ENCODE assay signal across 18 cellular contexts in the genomic region with DNA sequence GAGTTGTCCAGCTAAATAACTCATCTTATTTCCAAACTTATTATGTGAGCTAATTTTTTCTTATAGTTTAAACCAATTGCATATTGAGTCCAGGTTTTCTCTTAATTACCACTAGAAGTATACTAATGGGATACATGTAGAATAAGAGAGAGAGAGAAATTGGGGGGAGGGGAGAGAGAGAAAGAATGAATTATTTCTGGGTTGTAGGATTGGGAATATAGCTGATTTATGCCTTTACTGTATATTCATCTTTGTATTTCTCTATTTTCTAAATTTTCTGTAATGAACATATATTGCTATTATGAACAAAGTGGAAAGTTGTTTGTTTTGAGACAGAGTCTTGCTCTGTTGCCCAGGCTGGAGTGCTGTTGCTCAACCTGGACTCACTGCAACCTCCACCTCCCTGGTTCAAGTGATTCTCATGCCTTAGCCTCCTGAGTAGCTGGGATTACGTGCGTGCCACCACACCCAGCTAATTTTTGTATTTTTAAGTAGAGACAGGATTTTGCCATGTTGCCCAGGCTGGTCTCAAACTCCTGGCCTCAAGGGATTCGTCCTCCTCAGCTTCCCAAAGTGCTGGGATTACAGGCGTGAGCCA. TPM values are rescaled to one million over a fixed set of nuclear protein-coding genes. Genes with fewer than 3 reads are reported as not detected.
DNase-seq lines count a peak whose midpoint lies in the region; ATAC-seq, FAIRE-seq and TF ChIP-seq lines count a peak whose summit lies in the region.
"Had no signal": no experiment of that assay in that cellular context is flagged by ENCODE, and none has a peak within 500 bp of the region (broad histone marks: within the 10 kb centered on the region; RNA-seq: fewer than 3 reads in every experiment).

No MANE protein-coding gene starts in this region.

- H3K36me3 ChIP-seq in HUES48 (ENCODE audit: control insufficient read depth, insufficient read depth, low read length), result no peaks in the 10 kb centered on the region
- peaks cover 0 to 1% of the 10 kb centered on the region in 2 experiments for H3K36me3 ChIP-seq in keratinocyte (ENCODE audit: control insufficient read depth in 2 of 2, extremely low read depth in 1 of 2, insufficient read depth in 2 of 2, low read length in 2 of 2)
- H3K36me3 ChIP-seq in skeletal muscle satellite cell (ENCODE audit: insufficient read depth, low read length), result no peaks in the 10 kb centered on the region
- H3K36me3 ChIP-seq: neutrophil, upper lobe of left lung had no signal

- H3K4me2 ChIP-seq in keratinocyte (ENCODE audit: control insufficient read depth, extremely low read depth, insufficient read depth, low read depth, low read length) (peak overlapping the region; percentile 96), skeletal muscle satellite cell (ENCODE audit: low read length) (peak overlapping the region; percentile 54)

- no peaks in the 10 kb centered on the region; the same call in 1 of the 2 replicates for H3K27me3 Mint-ChIP-seq in WTC11 (ENCODE audit: low read depth)
- H3K27me3 Mint-ChIP-seq: activated CD4-positive, alpha-beta T cell treated with anti-CD3 and anti-CD28 coated beads for 36 hours; stimulated activated naive CD8-positive, alpha-beta T cell treated with anti-CD3 and anti-CD28 coated beads, Interleukin-15, Interleukin-2, amounts not matched to agents 100 ng/mL and 50 ng/mL, for 24 hours had no signal

- no peak for TF ChIP-seq CTCF in WTC11 (IDR thresholded peaks at IDR 0.05)
- no peak for TF ChIP-seq CTCF in keratinocyte (optimal IDR thresholded peaks at IDR 0.05 in 1 of 3, IDR thresholded peaks at IDR 0.05 in 1 of 3, conservative IDR thresholded peaks at IDR 0.05 in 1 of 3; ENCODE audit: extremely low read depth in 1 of 3, insufficient read depth in 2 of 3, low read length in 3 of 3)
- no peak for TF ChIP-seq CTCF in dorsolateral prefrontal cortex (IDR thresholded peaks at IDR 0.05 in 54 of 56, conservative IDR thresholded peaks at IDR 0.05 in 2 of 56; ENCODE audit: low read depth in 1 of 56, partially characterized antibody in 56 of 56)

- in situ Hi-C loops in ACHN (cut with HindIII; ENCODE audit: low pct_ligation_motif_present, low pct_unique_long_range_greater_than_20kb, low sequenced_read_pairs), result no loop called here

- H3K4me3 ChIP-seq in HUES48 (ENCODE audit: low read depth, low read length) (no peak overlapping the region), keratinocyte (ENCODE audit: control insufficient read depth in 2 of 3, extremely low read depth in 1 of 3, insufficient read depth in 2 of 3, low read depth in 1 of 3, low read length in 3 of 3) (peak overlapping the region in 2 of 3 experiments; percentile 62), skeletal muscle satellite cell (ENCODE audit: low read length) (no peak overlapping the region), dorsolateral prefrontal cortex (no peak overlapping the region)
- H3K4me3 ChIP-seq: upper lobe of left lung had no signal

- no peak overlapping the region for H2AFZ ChIP-seq in keratinocyte (ENCODE audit: control insufficient read depth, low read length)

- CTCF ChIA-PET in WTC11 (lab: Charles Lee), result no interaction called here

- H3K27me3 ChIP-seq in HUES48 (ENCODE audit: control insufficient read depth, insufficient read depth, low read length), result no peaks in the 10 kb centered on the region
- H3K27me3 ChIP-seq in keratinocyte (ENCODE audit: control insufficient read depth, extremely low read depth, insufficient read depth, low read length), result no peaks in the 10 kb centered on the region
- no peaks in the 10 kb centered on the region for H3K27me3 ChIP-seq in skeletal muscle satellite cell (ENCODE audit: control insufficient read depth, insufficient read depth, low read length)
- no peaks in the 10 kb centered on the region for H3K27me3 ChIP-seq in dorsolateral prefrontal cortex
- H3K27me3 ChIP-seq: upper lobe of left lung had no signal

- H3K9me3 Mint-ChIP-seq in WTC11, result no peaks in the 10 kb centered on the region
- H3K9me3 Mint-ChIP-seq: stimulated activated naive CD8-positive, alpha-beta T cell treated with anti-CD3 and anti-CD28 coated beads, Interleukin-15, Interleukin-2, amounts not matched to agents 100 ng/mL and 50 ng/mL, for 24 hours had no signal

- H3K9me3 ChIP-seq in HUES48 (ENCODE audit: control insufficient read depth, insufficient read depth, low read length) (no peaks in the 10 kb centered on the region), keratinocyte (ENCODE audit: control insufficient read depth, low read depth, low read length) (no peaks in the 10 kb centered on the region), skeletal muscle satellite cell (replicated peaks; ENCODE audit: low read length) (no peaks in the 10 kb centered on the region)
- H3K9me3 ChIP-seq: neutrophil, upper lobe of left lung had no signal

- no peaks in the 10 kb centered on the region for H4K20me1 ChIP-seq in keratinocyte (ENCODE audit: control insufficient read depth, extremely low read depth, insufficient read depth, low read length)

- FAIRE-seq in keratinocyte (lab: Jason Lieb, UNC), result no peak
- FAIRE-seq: endometrium had no signal

- no peaks in the 10 kb centered on the region for H3K36me3 Mint-ChIP-seq in WTC11

- H3K4me1 Mint-ChIP-seq in WTC11, result peaks cover 56% of the 10 kb centered on the region

- POLR2A ChIA-PET in WTC11 (lab: Charles Lee), result no interaction called here

- H3K79me2 ChIP-seq in keratinocyte (ENCODE audit: control insufficient read depth, insufficient read depth, low read length), result peaks cover 13% of the 10 kb centered on the region

- no peak overlapping the region for H3K9ac ChIP-seq in HUES48 (ENCODE audit: low read depth, low read length)
- H3K9ac ChIP-seq in keratinocyte (ENCODE audit: control insufficient read depth, extremely low read depth, insufficient read depth, low read length), result peak overlapping the region; percentile 97
- peak overlapping the region; percentile 75 for H3K9ac ChIP-seq in skeletal muscle satellite cell (ENCODE audit: low read depth, low read length)

- H3K27ac Mint-ChIP-seq in WTC11, result no peak overlapping the region
- H3K27ac Mint-ChIP-seq: activated CD4-positive, alpha-beta T cell treated with anti-CD3 and anti-CD28 coated beads for 36 hours; stimulated activated naive CD8-positive, alpha-beta T cell treated with anti-CD3 and anti-CD28 coated beads, Interleukin-15, Interleukin-2, amounts not matched to agents 100 ng/mL and 50 ng/mL, for 24 hours had no signal

- H3K4me3 Mint-ChIP-seq in WTC11, result no peak overlapping the region
- H3K4me3 Mint-ChIP-seq: activated CD4-positive, alpha-beta T cell treated with anti-CD3 and anti-CD28 coated beads for 36 hours; stimulated activated naive CD8-positive, alpha-beta T cell treated with anti-CD3 and anti-CD28 coated beads, Interleukin-15, Interleukin-2, amounts not matched to agents 100 ng/mL and 50 ng/mL, for 24 hours had no signal

- H3K27ac ChIP-seq in HUES48 (ENCODE audit: low read depth, low read length), result peak overlapping the region; percentile 87
- H3K27ac ChIP-seq in keratinocyte (ENCODE audit: control insufficient read depth, insufficient read depth, low read length), result peak overlapping the region; percentile 99
- no peak overlapping the region for H3K27ac ChIP-seq in dorsolateral prefrontal cortex
- H3K27ac ChIP-seq: neutrophil had no signal

- intact Hi-C loops in dorsolateral prefrontal cortex (cut with DNase I), result no loop called here

- no peaks in the 10 kb centered on the region for H3K9me1 ChIP-seq in keratinocyte (ENCODE audit: control insufficient read depth, extremely low read depth, insufficient read depth, low read length)

- dilution Hi-C loops in keratinocyte (cut with MboI; ENCODE audit: extremely low pct_ligation_motif_present, low sequenced_read_pairs), result no loop called here

- ATAC-seq in WTC11, result no peak
- no peak for ATAC-seq in HG03521 (IDR thresholded peaks at IDR 0.05; ENCODE audit: unreplicated experiment)
- ATAC-seq: activated CD4-positive, alpha-beta T cell treated with anti-CD3 and anti-CD28 coated beads for 36 hours had no signal

- DNase-seq in WTC11 (ENCODE audit: low spot score), result no peak
- DNase-seq in keratinocyte (ENCODE audit: low read depth, low spot score), result no peak
- DNase-seq in dorsolateral prefrontal cortex, result no peak
- no peak for DNase-seq in ACHN
- DNase-seq: activated effector memory CD4-positive, alpha-beta T cell treated with Interleukin-2 at 50 U/mL for 16 hours; H7; left cardiac atrium; midbrain; NCI-H1417; NCI-H69; upper lobe of left lung had no signal

- H3K4me1 ChIP-seq in HUES48 (ENCODE audit: control insufficient read depth, insufficient read depth, low read length) (peaks cover 27% of the 10 kb centered on the region), keratinocyte (ENCODE audit: control insufficient read depth, extremely low read depth, insufficient read depth, low read length) (peaks cover 61% of the 10 kb centered on the region), skeletal muscle satellite cell (ENCODE audit: control insufficient read depth, insufficient read depth, low read length) (peaks cover 60% of the 10 kb centered on the region)

RNA-seq across cellular contexts. Expression of a gene that starts 26.1 kb away (rescaled TPM):
- total RNA-seq in WTC11 (2021) (317 to 344 TPM (median 321 TPM) in 3 replicates), dorsolateral prefrontal cortex (100 to 1,000 TPM in 30 of 120 experiments, 10 to 100 TPM in 90; 45.5 to 146 (median 82.5) TPM)
- 1,026 to 1,445 TPM (median 1,030 TPM) in 3 replicates for polyA plus RNA-seq in keratinocyte
- 511 TPM for polyA plus RNA-seq in keratinocyte (2011; ENCODE audit: low read depth)
- polyA plus RNA-seq in keratinocyte (2011; cell fraction: cytosol; rRNA removed), result 420 and 664 TPM in 2 replicates
- polyA plus RNA-seq in keratinocyte (2011; cell fraction: nucleus; rRNA removed), result 1,436 and 2,106 TPM in 2 replicates
- 328 and 1,010 TPM in 2 replicates for polyA plus RNA-seq in keratinocyte (2012; ENCODE audit: low replicate concordance)
- 361 to 979 TPM (median 522 TPM) in 3 replicates for polyA minus RNA-seq in keratinocyte
- 475 TPM for polyA minus RNA-seq in keratinocyte (2011; cell fraction: cytosol; rRNA and poly(A)+ RNA removed)
- 1,567 and 2,524 TPM in 2 replicates for polyA minus RNA-seq in keratinocyte (2011; cell fraction: nucleus; rRNA and poly(A)+ RNA removed)
- total RNA-seq in skeletal muscle satellite cell (2012; rRNA removed), result 1,153 and 1,263 TPM in 2 replicates

Comparison
In these comparisons a context has a peak if more than half of its experiments do, and no peak if none do; other contexts are left out.
1. H3K27ac ChIP-seq: peak in HUES48 (single experiment) and keratinocyte (single experiment); none in dorsolateral prefrontal cortex (0 of 59).
2. H3K4me3 ChIP-seq: peak in keratinocyte (2 of 3); none in HUES48 (single experiment), skeletal muscle satellite cell (single experiment) and dorsolateral prefrontal cortex (0 of 59).